ENCODE assay signal across 8 cellular contexts in genomic region chr10:103693070-103693811, GRCh38.
DNase-seq lines count a peak whose midpoint lies in the region; ATAC-seq, FAIRE-seq and TF ChIP-seq lines count a peak whose summit lies in the region.

No MANE protein-coding gene starts in this region.

- H2AFZ ChIP-seq in PC-3 (ENCODE audit: low read length): no peak overlapping the region
- H2AFZ ChIP-seq in GM12878 (ENCODE audit: control insufficient read depth, low read depth, low read length): peak overlapping the region; percentile 76

- H3K79me2 ChIP-seq in PC-3 (ENCODE audit: low read length): no peaks in the 10 kb centered on the region
- H3K79me2 ChIP-seq in GM12878 (ENCODE audit: control insufficient read depth, insufficient read depth, low read length): peaks cover 38% of the 10 kb centered on the region

- SMC1A ChIA-PET in GM12878 (lab: Charles Lee; ENCODE audit: uncharacterized antibody, unreplicated experiment): interaction anchor here (3.3 kb wide), 1 partner anchor 14 kb away, joined by 11 read pairs; no protein-coding TSS in a partner anchor

- H3K4me3 ChIP-seq in PC-3 (ENCODE audit: low read length): no peak overlapping the region
- H3K4me3 ChIP-seq in GM12878: peak overlapping the region; percentile 99
- peak overlapping the region; percentile 24 for H3K4me3 ChIP-seq in mesodermal cell (ENCODE audit: extremely low read depth, insufficient read depth, low read length, poor library complexity, severe bottlenecking)
- H3K4me3 ChIP-seq in uterus: peak overlapping the region; percentile 32 to 44

- H3K36me3 ChIP-seq in PC-3 (ENCODE audit: low read depth, low read length): no peaks in the 10 kb centered on the region
- H3K36me3 ChIP-seq in GM12878 (ENCODE audit: control insufficient read depth in 2 of 2, insufficient read depth in 2 of 2, low read length in 1 of 2): no peaks in the 10 kb centered on the region
- H3K36me3 ChIP-seq in mesodermal cell (ENCODE audit: control insufficient read depth, insufficient read depth, low read length): no peaks in the 10 kb centered on the region
- H3K36me3 ChIP-seq in uterus: no peaks in the 10 kb centered on the region

- H3K27me3 ChIP-seq in PC-3 (ENCODE audit: low read length): no peaks in the 10 kb centered on the region
- no peaks in the 10 kb centered on the region for H3K27me3 ChIP-seq in GM12878 (replicated peaks in 1 of 2; ENCODE audit: control insufficient read depth in 2 of 2, insufficient read depth in 2 of 2, low read length in 1 of 2)
- H3K27me3 ChIP-seq in uterus: no peaks in the 10 kb centered on the region

- FAIRE-seq in GM12878 (lab: Jason Lieb, UNC): no peak

- intact Hi-C loops in PC-3 (cut with micrococcal nuclease) (no loop called here), GM12878 (cut with micrococcal nuclease; ENCODE audit: unreplicated experiment) (loop anchor here (10.0 kb wide), 2 partner anchors 432 to 642 kb away; partner anchors contain the start of genes ITPRIP and SFR1), uterus (cut with DNase I; ENCODE audit: low total_unique reads) (no loop called here), posterior vena cava (cut with DNase I) (no loop called here)

- peaks cover 19% of the 10 kb centered on the region for H3K4me1 ChIP-seq in PC-3 (ENCODE audit: insufficient read depth, low read length)
- H3K4me1 ChIP-seq in GM12878 (ENCODE audit: control insufficient read depth, insufficient read depth, low read length): peaks cover 45% of the 10 kb centered on the region
- H3K4me1 ChIP-seq in mesodermal cell (ENCODE audit: control insufficient read depth, insufficient read depth, low read length, poor library complexity, severe bottlenecking): peaks cover 41% of the 10 kb centered on the region
- no peaks in the 10 kb centered on the region for H3K4me1 ChIP-seq in uterus

- TF ChIP-seq CTCF in PC-3 (conservative IDR thresholded peaks at IDR 0.05; ENCODE audit: low read depth, low read length) (no peak), GM12878 (IDR thresholded peaks at IDR 0.05 in 2 of 3, conservative IDR thresholded peaks at IDR 0.05 in 1 of 3; ENCODE audit: control insufficient read depth in 2 of 3, extremely low read depth in 1 of 3, insufficient read depth in 1 of 3, low read depth in 3 of 3, low read length in 3 of 3) (0 out of 6 replicates have a peak, but pooled peaks of 1 of the 3 experiments have one; percentile 2), uterus (IDR thresholded peaks at IDR 0.05) (no peak)

- ATAC-seq in GM21529 (IDR thresholded peaks at IDR 0.05; ENCODE audit: unreplicated experiment) (peak; percentile 13), PC-3 (no peak), GM12878 (peak; percentile 37), HG02981 (IDR thresholded peaks at IDR 0.05; ENCODE audit: unreplicated experiment) (no peak)

- CTCF ChIA-PET in PC-3 (lab: Charles Lee) (no interaction called here), GM12878 (lab: Yijun Ruan, JAX) (interaction anchor here (1.2 to 3.9 kb wide), 2 partner anchors 8 to 19 kb away, joined by 3 to 35 read pairs; no protein-coding TSS in a partner anchor)

- WGBS in GM12878 (ENCODE audit: insufficient coverage, insufficient replicate concordance, low lambda C conversion rate, missing lambda C conversion rate): 2% methylated on average over 34 of the region's 62 CpGs
- WGBS in mesodermal cell (ENCODE audit: insufficient coverage in 2 of 2), 2 experiments: 4 to 6% methylated on average over 38 to 45 of the region's 62 CpGs

- TF ChIP-seq RAD21 in GM12878 (IDR thresholded peaks at IDR 0.05; ENCODE audit: insufficient read depth, low read depth, low read length): no peak

- DNase-seq in ELR (ENCODE audit: low read depth) (peak; percentile 38), PC-3 (no peak), GM12878 (ENCODE audit: low read depth, low spot score) (no peak), uterus (no peak), posterior vena cava (ENCODE audit: low spot score) (no peak)

- TF ChIP-seq EP300 in GM12878 (IDR thresholded peaks at IDR 0.05; ENCODE audit: borderline replicate concordance in 1 of 2, control insufficient read depth in 1 of 2, low read depth in 2 of 2, low read length in 2 of 2): no peak

- H3K4me2 ChIP-seq in PC-3 (ENCODE audit: low read length) (0 out of 2 replicates have a peak overlapping the region, but pooled peaks have one; percentile 16), GM12878 (ENCODE audit: control insufficient read depth, insufficient read depth) (peak overlapping the region; percentile 80)

- H3K9ac ChIP-seq in PC-3 (ENCODE audit: low read length) (no peak overlapping the region), GM12878 (ENCODE audit: control insufficient read depth, insufficient read depth, low read length) (peak overlapping the region; percentile 78)

- TF ChIP-seq POLR2A in GM12878 (IDR thresholded peaks at IDR 0.05; ENCODE audit: low read depth, low read length): peak; percentile 34; the same call in 1 of the 2 replicates
- TF ChIP-seq POLR2A in uterus (IDR thresholded peaks at IDR 0.05): no peak

- H4K20me1 ChIP-seq in PC-3 (ENCODE audit: low read length): no peaks in the 10 kb centered on the region
- no peaks in the 10 kb centered on the region for H4K20me1 ChIP-seq in GM12878 (ENCODE audit: control insufficient read depth, insufficient read depth)

- BruUV-seq in PC-3 (replicated peaks; lab: Mats Ljungman, UMichigan) (no TSS peak), GM12878 (replicated peaks; lab: Mats Ljungman, UMichigan) (no TSS peak)

- H3K9me3 ChIP-seq in PC-3 (ENCODE audit: low read length): no peaks in the 10 kb centered on the region
- H3K9me3 ChIP-seq in GM12878 (replicated peaks; ENCODE audit: control insufficient read depth, insufficient read depth, low read length): no peaks in the 10 kb centered on the region
- no peaks in the 10 kb centered on the region for H3K9me3 ChIP-seq in mesodermal cell (ENCODE audit: control insufficient read depth, low read length)
- H3K9me3 ChIP-seq in uterus: no peaks in the 10 kb centered on the region

- no peaks in the 10 kb centered on the region for H3K9me2 ChIP-seq in PC-3 (replicated peaks; ENCODE audit: low read length)

- RAD21 ChIA-PET in GM12878 (lab: Charles Lee; ENCODE audit: unreplicated experiment): no interaction called here

- no peaks in the 10 kb centered on the region for H3F3A ChIP-seq in PC-3 (ENCODE audit: low read length, unreplicated experiment)

- H3K27ac ChIP-seq in PC-3 (ENCODE audit: low read length) (no peak overlapping the region), GM12878 (ENCODE audit: control insufficient read depth, insufficient read depth) (peak overlapping the region; percentile 80), mesodermal cell (ENCODE audit: low read depth, low read length, severe bottlenecking) (no peak overlapping the region), uterus (peak overlapping the region; percentile 63)

- POLR2A ChIA-PET in PC-3 (lab: Charles Lee; ENCODE audit: unreplicated experiment) (no interaction called here), GM12878 (lab: Charles Lee) (interaction anchor here (1.0 to 1.7 kb wide), 2 partner anchors 10 to 14 kb away, joined by 3 to 4 read pairs; no protein-coding TSS in a partner anchor)

- in situ Hi-C loops in GM12878 (cut with MboI): no loop called here

TF ChIP-seq in GM12878, 131 proteins besides CTCF, POLR2A, EP300 and RAD21:
- TF ChIP-seq IKZF1 (conservative IDR thresholded peaks at IDR 0.05): peak; percentile 14; the same call in 1 of the 2 replicates
- TF ChIP-seq, protein P1, sequence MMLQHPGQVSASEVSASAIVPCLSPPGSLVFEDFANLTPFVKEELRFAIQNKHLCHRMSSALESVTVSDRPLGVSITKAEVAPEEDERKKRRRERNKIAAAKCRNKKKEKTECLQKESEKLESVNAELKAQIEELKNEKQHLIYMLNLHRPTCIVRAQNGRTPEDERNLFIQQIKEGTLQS (IDR thresholded peaks at IDR 0.05; ENCODE audit: borderline replicate concordance, extremely low read depth, low read depth, low read length): no peak
- peak; percentile 61 for TF ChIP-seq TCF12 (IDR thresholded peaks at IDR 0.05; ENCODE audit: low read depth, low read length)
- TF ChIP-seq TAF1 (IDR thresholded peaks at IDR 0.05; ENCODE audit: borderline replicate concordance, low read depth, low read length): 0 out of 2 replicates have a peak, but pooled peaks have one; percentile 6
- 0 out of 2 replicates have a peak, but pooled peaks have one; percentile 22 for TF ChIP-seq NBN (IDR thresholded peaks at IDR 0.05)
- TF ChIP-seq SMAD1 (IDR thresholded peaks at IDR 0.05; ENCODE audit: low read depth, partially characterized antibody): no peak
- peak; percentile 25 to 72; a peak in 3 of 4 replicates for TF ChIP-seq BHLHE40 (IDR thresholded peaks at IDR 0.05; ENCODE audit: borderline replicate concordance in 1 of 2, low read depth in 2 of 2, low read length in 1 of 2)
- TF ChIP-seq KLF5 (IDR thresholded peaks at IDR 0.05; ENCODE audit: partially characterized antibody): no peak
- 0 out of 2 replicates have a peak, but pooled peaks have one; percentile 42 for TF ChIP-seq TCF3 (IDR thresholded peaks at IDR 0.05; ENCODE audit: borderline replicate concordance, insufficient read depth, low read depth, low read length)
- peak; percentile 54; the same call in 1 of the 2 replicates for TF ChIP-seq GATAD2B (conservative IDR thresholded peaks at IDR 0.05; ENCODE audit: low read depth)
- TF ChIP-seq MTA3 (IDR thresholded peaks at IDR 0.05; ENCODE audit: borderline replicate concordance, low read length): no peak
- TF ChIP-seq ZNF384 (IDR thresholded peaks at IDR 0.05; ENCODE audit: borderline replicate concordance, low read depth, low read length): no peak
- peak; percentile 34; the same call in 1 of the 2 replicates for TF ChIP-seq RUNX3 (IDR thresholded peaks at IDR 0.05; ENCODE audit: low read length)
TF ChIP-seq in GM12878: peak in this region for 8.

Comparison
In these comparisons a context has a peak if more than half of its experiments do, and no peak if none do; other contexts are left out.
1. ATAC-seq: peak in GM21529 (single experiment) and GM12878 (single experiment); none in PC-3 (single experiment) and HG02981 (single experiment).
2. H3K27ac ChIP-seq: peak in GM12878 (single experiment) and uterus (2 of 2); none in PC-3 (single experiment) and mesodermal cell (single experiment).